8 cellular contexts compared by ENCODE assay signal in the genomic region with DNA sequence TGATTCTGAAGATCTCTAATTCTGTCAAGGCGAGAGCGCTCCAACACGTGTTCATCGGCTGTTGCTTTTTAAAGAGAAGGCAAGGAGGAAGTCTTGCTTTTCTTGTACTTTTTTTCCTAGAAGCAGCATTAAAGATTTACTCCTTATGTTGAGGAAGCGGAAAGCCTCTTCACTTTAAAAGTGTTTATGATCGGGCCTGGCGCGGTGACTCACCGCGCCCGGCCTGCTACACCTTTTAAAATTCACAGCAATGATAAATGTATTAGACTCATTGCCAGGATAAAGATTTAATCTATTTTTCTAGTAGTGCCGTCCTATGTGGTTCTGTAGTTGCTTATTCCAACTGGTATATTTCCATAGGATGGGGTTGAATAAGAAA. TPM values are rescaled to one million over a fixed set of nuclear protein-coding genes. Genes with fewer than 3 reads are reported as not detected.
DNase-seq lines count a peak whose midpoint lies in the region; ATAC-seq and TF ChIP-seq lines count a peak whose summit lies in the region.

No MANE protein-coding gene starts in this region.

- DNase-seq in activated effector memory CD4-positive, alpha-beta T cell treated with anti-CD3 and anti-CD28 coated beads, Interleukin-2, amount 50 U/mL, for 16 hours: peak; percentile 82
- DNase-seq in activated effector memory CD4-positive, alpha-beta T cell treated with Interleukin-2 at 50 U/mL for 16 hours: no peak
- DNase-seq in activated CD8-positive, alpha-beta T cell treated with anti-CD3 and anti-CD28 coated beads for 36 hours: no peak
- DNase-seq in right cardiac atrium (peak in 1 of 3 donors; percentile 59), germinal center (ENCODE audit: low spot score) (no peak), retina (no peak)
- DNase-seq in stimulated activated CD8-positive, alpha-beta memory T cell treated with anti-CD3 and anti-CD28 coated beads, Interleukin-12 subunit alpha, Interleukin-12 subunit beta, amount 100 ng/mL, for 4 hours (ENCODE audit: low read depth): peak; percentile 12

- no peaks in the 10 kb centered on the region for H3K9me3 Mint-ChIP-seq in activated CD8-positive, alpha-beta T cell treated with anti-CD3 and anti-CD28 coated beads for 36 hours

- peak overlapping the region; percentile 90 for H3K4me3 Mint-ChIP-seq in activated CD8-positive, alpha-beta T cell treated with anti-CD3 and anti-CD28 coated beads for 36 hours

- peak overlapping the region; percentile 67 for H3K4me3 ChIP-seq in right cardiac atrium (ENCODE audit: low read length)

- H3K36me3 Mint-ChIP-seq in activated CD8-positive, alpha-beta T cell treated with anti-CD3 and anti-CD28 coated beads for 36 hours (ENCODE audit: low read depth): peaks cover 51% of the 10 kb centered on the region

- intact Hi-C loops in activated CD8-positive, alpha-beta T cell treated with anti-CD3 and anti-CD28 coated beads for 36 hours (cut with micrococcal nuclease): loop anchor here (5.0 kb wide), 3 partner anchors 41 to 159 kb away; partner anchors contain the start of genes DENND6A, PDE12 and SLMAP
- intact Hi-C loops in right cardiac atrium (cut with DNase I): loop anchor here in 1 of 4 donors (5.0 kb wide), 1 partner anchor 41 kb away; the partner anchor contains the start of gene PDE12

- peak overlapping the region; percentile 92 for H3K27ac ChIP-seq in right cardiac atrium (ENCODE audit: low read length)

- under 1% methylated on average over 12 of the region's 12 CpGs for WGBS in right cardiac atrium

- POLR2A ChIA-PET in activated CD8-positive, alpha-beta T cell treated with anti-CD3 and anti-CD28 coated beads for 36 hours (lab: Charles Lee): interaction anchor here (0.8 to 4.4 kb wide), 9 partner anchors 11 to 200 kb away, joined by 3 to 47 read pairs (median 4); partner anchors contain the start of genes PDE12 and SLMAP

- H3K27me3 ChIP-seq in right cardiac atrium (ENCODE audit: control insufficient read depth, insufficient read depth): no peaks in the 10 kb centered on the region

- peaks cover 33% of the 10 kb centered on the region for H3K4me1 Mint-ChIP-seq in activated CD8-positive, alpha-beta T cell treated with anti-CD3 and anti-CD28 coated beads for 36 hours (ENCODE audit: low read depth)

- no peak for TF ChIP-seq CTCF in activated CD8-positive, alpha-beta T cell treated with anti-CD3 and anti-CD28 coated beads for 36 hours (IDR thresholded peaks at IDR 0.05)

- H3K9me3 ChIP-seq in right cardiac atrium (ENCODE audit: control insufficient read depth, low read length): no peaks in the 10 kb centered on the region

- CTCF ChIA-PET in activated CD8-positive, alpha-beta T cell treated with anti-CD3 and anti-CD28 coated beads for 36 hours (lab: Charles Lee): interaction anchor here (1.2 to 1.4 kb wide), 2 partner anchors 158 to 200 kb away, joined by 4 read pairs; partner anchors contain the start of gene SLMAP

- peaks cover 1% of the 10 kb centered on the region for H3K4me1 ChIP-seq in right cardiac atrium (ENCODE audit: control insufficient read depth, insufficient read depth, low read length)

- H3K27ac Mint-ChIP-seq in activated CD8-positive, alpha-beta T cell treated with anti-CD3 and anti-CD28 coated beads for 36 hours: peak overlapping the region; percentile 100

- peak; percentile 2 for ATAC-seq in activated CD8-positive, alpha-beta T cell treated with anti-CD3 and anti-CD28 coated beads for 36 hours
- ATAC-seq in right cardiac atrium (no peak), GM19467 (IDR thresholded peaks at IDR 0.05; ENCODE audit: unreplicated experiment) (no peak)

- no peaks in the 10 kb centered on the region for H3K27me3 Mint-ChIP-seq in activated CD8-positive, alpha-beta T cell treated with anti-CD3 and anti-CD28 coated beads for 36 hours

RNA-seq across cellular contexts. Expression of gene ARF4, which starts 0.8 kb away (rescaled TPM):
- total RNA-seq in activated CD8-positive, alpha-beta T cell treated with anti-CD3 and anti-CD28 coated beads for 36 hours: 10 to 100 TPM; 52.0 to 55.2 TPM
- 100 to 1,000 TPM in 1 of 4 donors, 10 to 100 TPM in 3; 69.3 to 113 (median 87.7) TPM for total RNA-seq in right cardiac atrium
- 101 TPM for polyA plus RNA-seq in right cardiac atrium

RNA-seq across cellular contexts. Expression of gene PDE12, which starts 41.9 kb away (rescaled TPM):
- 10 to 100 TPM; 25.4 to 29.9 TPM for total RNA-seq in activated CD8-positive, alpha-beta T cell treated with anti-CD3 and anti-CD28 coated beads for 36 hours
- 10 to 100 TPM in 3 of 4 donors, 1 to 10 TPM in 1; 9.6 to 14.8 (median 11.9) TPM for total RNA-seq in right cardiac atrium
- 4.0 TPM for polyA plus RNA-seq in right cardiac atrium

RNA-seq across cellular contexts. Expression of gene DNAH12, which starts 53.8 kb away (rescaled TPM):
- total RNA-seq in activated CD8-positive, alpha-beta T cell treated with anti-CD3 and anti-CD28 coated beads for 36 hours: under 1 TPM in 1 of 2 experiments, not detected in 1; 0.07 TPM
- total RNA-seq in right cardiac atrium: under 1 TPM in 2 of 4 donors, not detected in 2; 0.06 to 0.19 TPM
- 0.09 TPM for polyA plus RNA-seq in right cardiac atrium

Comparison
In these comparisons a context has a peak if more than half of its experiments do, and no peak if none do; other contexts are left out.
1. DNase-seq: peak in activated effector memory CD4-positive, alpha-beta T cell treated with anti-CD3 and anti-CD28 coated beads, Interleukin-2, amount 50 U/mL, for 16 hours (single experiment) and stimulated activated CD8-positive, alpha-beta memory T cell treated with anti-CD3 and anti-CD28 coated beads, Interleukin-12 subunit alpha, Interleukin-12 subunit beta, amount 100 ng/mL, for 4 hours (single experiment); none in activated effector memory CD4-positive, alpha-beta T cell treated with Interleukin-2 at 50 U/mL for 16 hours (single experiment), activated CD8-positive, alpha-beta T cell treated with anti-CD3 and anti-CD28 coated beads for 36 hours (single experiment), germinal center (single experiment) and retina (single experiment).